Comparison of ENCODE assay signal across 1 cellular context in the genomic region with DNA sequence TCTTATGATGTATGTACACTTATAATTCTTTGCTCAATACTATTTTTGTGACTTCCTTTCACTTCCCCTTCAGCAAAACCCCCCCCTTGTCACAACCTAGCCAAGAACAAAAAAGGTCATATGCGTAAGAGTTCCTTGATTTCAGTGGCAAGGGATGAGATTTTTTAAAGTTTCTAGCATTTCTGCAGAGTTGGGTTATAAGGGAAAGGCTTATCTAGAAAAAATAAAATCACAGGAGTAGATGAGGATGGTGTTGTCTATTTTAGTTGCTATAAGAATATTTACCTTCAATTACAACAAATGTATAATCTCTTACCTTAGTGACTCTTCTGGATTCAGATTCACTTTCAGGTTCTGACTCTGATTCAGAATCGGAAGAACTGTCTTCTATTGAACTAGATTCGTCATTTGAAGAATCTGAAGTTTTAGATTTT.
A peak's percentile ranks its signal among the peaks of the same experiment; 100 is the strongest.
TF ChIP-seq lines count a peak whose summit lies in the region.

No MANE protein-coding gene starts in this region.

TF ChIP-seq in GM12878, 131 proteins besides CTCF, POLR2A, EP300 and RAD21 (continued from another document and continues in another):
- TF ChIP-seq, protein P1, sequence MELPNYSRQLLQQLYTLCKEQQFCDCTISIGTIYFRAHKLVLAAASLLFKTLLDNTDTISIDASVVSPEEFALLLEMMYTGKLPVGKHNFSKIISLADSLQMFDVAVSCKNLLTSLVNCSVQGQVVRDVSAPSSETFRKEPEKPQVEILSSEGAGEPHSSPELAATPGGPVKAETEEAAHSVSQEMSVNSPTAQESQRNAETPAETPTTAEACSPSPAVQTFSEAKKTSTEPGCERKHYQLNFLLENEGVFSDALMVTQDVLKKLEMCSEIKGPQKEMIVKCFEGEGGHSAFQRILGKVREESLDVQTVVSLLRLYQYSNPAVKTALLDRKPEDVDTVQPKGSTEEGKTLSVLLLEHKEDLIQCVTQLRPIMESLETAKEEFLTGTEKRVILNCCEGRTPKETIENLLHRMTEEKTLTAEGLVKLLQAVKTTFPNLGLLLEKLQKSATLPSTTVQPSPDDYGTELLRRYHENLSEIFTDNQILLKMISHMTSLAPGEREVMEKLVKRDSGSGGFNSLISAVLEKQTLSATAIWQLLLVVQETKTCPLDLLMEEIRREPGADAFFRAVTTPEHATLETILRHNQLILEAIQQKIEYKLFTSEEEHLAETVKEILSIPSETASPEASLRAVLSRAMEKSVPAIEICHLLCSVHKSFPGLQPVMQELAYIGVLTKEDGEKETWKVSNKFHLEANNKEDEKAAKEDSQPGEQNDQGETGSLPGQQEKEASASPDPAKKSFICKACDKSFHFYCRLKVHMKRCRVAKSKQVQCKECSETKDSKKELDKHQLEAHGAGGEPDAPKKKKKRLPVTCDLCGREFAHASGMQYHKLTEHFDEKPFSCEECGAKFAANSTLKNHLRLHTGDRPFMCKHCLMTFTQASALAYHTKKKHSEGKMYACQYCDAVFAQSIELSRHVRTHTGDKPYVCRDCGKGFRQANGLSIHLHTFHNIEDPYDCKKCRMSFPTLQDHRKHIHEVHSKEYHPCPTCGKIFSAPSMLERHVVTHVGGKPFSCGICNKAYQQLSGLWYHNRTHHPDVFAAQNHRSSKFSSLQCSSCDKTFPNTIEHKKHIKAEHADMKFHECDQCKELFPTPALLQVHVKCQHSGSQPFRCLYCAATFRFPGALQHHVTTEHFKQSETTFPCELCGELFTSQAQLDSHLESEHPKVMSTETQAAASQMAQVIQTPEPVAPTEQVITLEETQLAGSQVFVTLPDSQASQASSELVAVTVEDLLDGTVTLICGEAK (IDR thresholded peaks at IDR 0.05; ENCODE audit: borderline replicate concordance) = no peak
- TF ChIP-seq, protein P2, sequence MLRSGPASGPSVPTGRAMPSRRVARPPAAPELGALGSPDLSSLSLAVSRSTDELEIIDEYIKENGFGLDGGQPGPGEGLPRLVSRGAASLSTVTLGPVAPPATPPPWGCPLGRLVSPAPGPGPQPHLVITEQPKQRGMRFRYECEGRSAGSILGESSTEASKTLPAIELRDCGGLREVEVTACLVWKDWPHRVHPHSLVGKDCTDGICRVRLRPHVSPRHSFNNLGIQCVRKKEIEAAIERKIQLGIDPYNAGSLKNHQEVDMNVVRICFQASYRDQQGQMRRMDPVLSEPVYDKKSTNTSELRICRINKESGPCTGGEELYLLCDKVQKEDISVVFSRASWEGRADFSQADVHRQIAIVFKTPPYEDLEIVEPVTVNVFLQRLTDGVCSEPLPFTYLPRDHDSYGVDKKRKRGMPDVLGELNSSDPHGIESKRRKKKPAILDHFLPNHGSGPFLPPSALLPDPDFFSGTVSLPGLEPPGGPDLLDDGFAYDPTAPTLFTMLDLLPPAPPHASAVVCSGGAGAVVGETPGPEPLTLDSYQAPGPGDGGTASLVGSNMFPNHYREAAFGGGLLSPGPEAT (IDR thresholded peaks at IDR 0.05; ENCODE audit: low read depth) = peak; percentile 78; the same call in 1 of the 2 replicates
- TF ChIP-seq, protein P3, sequence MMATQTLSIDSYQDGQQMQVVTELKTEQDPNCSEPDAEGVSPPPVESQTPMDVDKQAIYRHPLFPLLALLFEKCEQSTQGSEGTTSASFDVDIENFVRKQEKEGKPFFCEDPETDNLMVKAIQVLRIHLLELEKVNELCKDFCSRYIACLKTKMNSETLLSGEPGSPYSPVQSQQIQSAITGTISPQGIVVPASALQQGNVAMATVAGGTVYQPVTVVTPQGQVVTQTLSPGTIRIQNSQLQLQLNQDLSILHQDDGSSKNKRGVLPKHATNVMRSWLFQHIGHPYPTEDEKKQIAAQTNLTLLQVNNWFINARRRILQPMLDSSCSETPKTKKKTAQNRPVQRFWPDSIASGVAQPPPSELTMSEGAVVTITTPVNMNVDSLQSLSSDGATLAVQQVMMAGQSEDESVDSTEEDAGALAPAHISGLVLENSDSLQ (IDR thresholded peaks at IDR 0.05) = no peak
- TF ChIP-seq TCF3 (IDR thresholded peaks at IDR 0.05; ENCODE audit: borderline replicate concordance, insufficient read depth, low read depth, low read length) (no peak), RUNX3 (IDR thresholded peaks at IDR 0.05; ENCODE audit: low read length) (peak; percentile 42; the same call in 1 of the 2 replicates), BCL11A (IDR thresholded peaks at IDR 0.05; ENCODE audit: low read depth, low read length) (peak; percentile 61; the same call in 1 of the 2 replicates), ZNF207 (IDR thresholded peaks at IDR 0.05; ENCODE audit: borderline replicate concordance) (no peak), IKZF2 (IDR thresholded peaks at IDR 0.05) (peak; percentile 37 to 62; a peak in 3 of 4 replicates), MEF2A (IDR thresholded peaks at IDR 0.05; ENCODE audit: insufficient read depth, low read depth, low read length) (peak; percentile 82), PAX8 (IDR thresholded peaks at IDR 0.05) (no peak), PML (IDR thresholded peaks at IDR 0.05; ENCODE audit: low read length) (no peak), STAT3 (IDR thresholded peaks at IDR 0.05; ENCODE audit: low read depth, low read length) (no peak), HDAC6 (IDR thresholded peaks at IDR 0.05; ENCODE audit: unreplicated experiment) (no peak), NRF1 (conservative IDR thresholded peaks at IDR 0.05; ENCODE audit: low read depth, low read length) (no peak), CHD2 (IDR thresholded peaks at IDR 0.05; ENCODE audit: borderline replicate concordance, low read depth, low read length) (no peak), TCF12 (IDR thresholded peaks at IDR 0.05; ENCODE audit: low read depth, low read length) (no peak), GATAD2B (conservative IDR thresholded peaks at IDR 0.05; ENCODE audit: low read depth) (no peak; the same call in 1 of the 2 replicates), POLR2AphosphoS2 (IDR thresholded peaks at IDR 0.05; ENCODE audit: low read depth, low read length) (no peak), CREB1 (IDR thresholded peaks at IDR 0.05; ENCODE audit: low read depth) (no peak), HDGF (IDR thresholded peaks at IDR 0.05) (no peak), SIN3A (IDR thresholded peaks at IDR 0.05; ENCODE audit: low read depth, low read length) (no peak), NFXL1 (IDR thresholded peaks at IDR 0.05; ENCODE audit: borderline replicate concordance) (no peak), DPF2 (IDR thresholded peaks at IDR 0.05) (peak; percentile 68), ZSCAN29 (IDR thresholded peaks at IDR 0.05) (no peak), SMAD5 (IDR thresholded peaks at IDR 0.05; ENCODE audit: low read depth) (no peak), RBBP5 (conservative IDR thresholded peaks at IDR 0.05) (peak; percentile 75; the same call in 1 of the 2 replicates), ZBED1 (IDR thresholded peaks at IDR 0.05; ENCODE audit: borderline replicate concordance) (0 out of 2 replicates have a peak, but pooled peaks have one; percentile 44), BACH1 (IDR thresholded peaks at IDR 0.05; ENCODE audit: borderline replicate concordance) (no peak), CHD1 (IDR thresholded peaks at IDR 0.05; ENCODE audit: low read depth, low read length) (no peak), MYC (IDR thresholded peaks at IDR 0.05; ENCODE audit: insufficient read depth, insufficient read length, insufficient replicate concordance, low read length, severe bottlenecking) (no peak), HCFC1 (IDR thresholded peaks at IDR 0.05; ENCODE audit: low read length) (no peak), RCOR1 (conservative IDR thresholded peaks at IDR 0.05; ENCODE audit: low read depth, low read length) (no peak), NR2C2 (IDR thresholded peaks at IDR 0.05; ENCODE audit: borderline replicate concordance, control insufficient read depth, insufficient read length, low read depth) (no peak), ESRRA (IDR thresholded peaks at IDR 0.05; ENCODE audit: low read length) (no peak), RELA (IDR thresholded peaks at IDR 0.05; ENCODE audit: borderline replicate concordance, partially characterized antibody) (no peak), SIX5 (IDR thresholded peaks at IDR 0.05; ENCODE audit: low read depth, low read length, severe bottlenecking) (no peak), POLR2AphosphoS5 (IDR thresholded peaks at IDR 0.05; ENCODE audit: low read length) (no peak)
- TF ChIP-seq, protein P4, sequence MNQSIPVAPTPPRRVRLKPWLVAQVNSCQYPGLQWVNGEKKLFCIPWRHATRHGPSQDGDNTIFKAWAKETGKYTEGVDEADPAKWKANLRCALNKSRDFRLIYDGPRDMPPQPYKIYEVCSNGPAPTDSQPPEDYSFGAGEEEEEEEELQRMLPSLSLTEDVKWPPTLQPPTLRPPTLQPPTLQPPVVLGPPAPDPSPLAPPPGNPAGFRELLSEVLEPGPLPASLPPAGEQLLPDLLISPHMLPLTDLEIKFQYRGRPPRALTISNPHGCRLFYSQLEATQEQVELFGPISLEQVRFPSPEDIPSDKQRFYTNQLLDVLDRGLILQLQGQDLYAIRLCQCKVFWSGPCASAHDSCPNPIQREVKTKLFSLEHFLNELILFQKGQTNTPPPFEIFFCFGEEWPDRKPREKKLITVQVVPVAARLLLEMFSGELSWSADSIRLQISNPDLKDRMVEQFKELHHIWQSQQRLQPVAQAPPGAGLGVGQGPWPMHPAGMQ (IDR thresholded peaks at IDR 0.05; ENCODE audit: borderline replicate concordance) = no peak
- TF ChIP-seq, protein P5, sequence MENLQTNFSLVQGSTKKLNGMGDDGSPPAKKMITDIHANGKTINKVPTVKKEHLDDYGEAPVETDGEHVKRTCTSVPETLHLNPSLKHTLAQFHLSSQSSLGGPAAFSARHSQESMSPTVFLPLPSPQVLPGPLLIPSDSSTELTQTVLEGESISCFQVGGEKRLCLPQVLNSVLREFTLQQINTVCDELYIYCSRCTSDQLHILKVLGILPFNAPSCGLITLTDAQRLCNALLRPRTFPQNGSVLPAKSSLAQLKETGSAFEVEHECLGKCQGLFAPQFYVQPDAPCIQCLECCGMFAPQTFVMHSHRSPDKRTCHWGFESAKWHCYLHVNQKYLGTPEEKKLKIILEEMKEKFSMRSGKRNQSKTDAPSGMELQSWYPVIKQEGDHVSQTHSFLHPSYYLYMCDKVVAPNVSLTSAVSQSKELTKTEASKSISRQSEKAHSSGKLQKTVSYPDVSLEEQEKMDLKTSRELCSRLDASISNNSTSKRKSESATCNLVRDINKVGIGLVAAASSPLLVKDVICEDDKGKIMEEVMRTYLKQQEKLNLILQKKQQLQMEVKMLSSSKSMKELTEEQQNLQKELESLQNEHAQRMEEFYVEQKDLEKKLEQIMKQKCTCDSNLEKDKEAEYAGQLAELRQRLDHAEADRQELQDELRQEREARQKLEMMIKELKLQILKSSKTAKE (IDR thresholded peaks at IDR 0.05; ENCODE audit: low read depth, poor library complexity, severe bottlenecking) = peak; percentile 55
- TF ChIP-seq, protein P6, sequence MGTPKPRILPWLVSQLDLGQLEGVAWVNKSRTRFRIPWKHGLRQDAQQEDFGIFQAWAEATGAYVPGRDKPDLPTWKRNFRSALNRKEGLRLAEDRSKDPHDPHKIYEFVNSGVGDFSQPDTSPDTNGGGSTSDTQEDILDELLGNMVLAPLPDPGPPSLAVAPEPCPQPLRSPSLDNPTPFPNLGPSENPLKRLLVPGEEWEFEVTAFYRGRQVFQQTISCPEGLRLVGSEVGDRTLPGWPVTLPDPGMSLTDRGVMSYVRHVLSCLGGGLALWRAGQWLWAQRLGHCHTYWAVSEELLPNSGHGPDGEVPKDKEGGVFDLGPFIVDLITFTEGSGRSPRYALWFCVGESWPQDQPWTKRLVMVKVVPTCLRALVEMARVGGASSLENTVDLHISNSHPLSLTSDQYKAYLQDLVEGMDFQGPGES (IDR thresholded peaks at IDR 0.05) = no peak
- TF ChIP-seq, protein P7, sequence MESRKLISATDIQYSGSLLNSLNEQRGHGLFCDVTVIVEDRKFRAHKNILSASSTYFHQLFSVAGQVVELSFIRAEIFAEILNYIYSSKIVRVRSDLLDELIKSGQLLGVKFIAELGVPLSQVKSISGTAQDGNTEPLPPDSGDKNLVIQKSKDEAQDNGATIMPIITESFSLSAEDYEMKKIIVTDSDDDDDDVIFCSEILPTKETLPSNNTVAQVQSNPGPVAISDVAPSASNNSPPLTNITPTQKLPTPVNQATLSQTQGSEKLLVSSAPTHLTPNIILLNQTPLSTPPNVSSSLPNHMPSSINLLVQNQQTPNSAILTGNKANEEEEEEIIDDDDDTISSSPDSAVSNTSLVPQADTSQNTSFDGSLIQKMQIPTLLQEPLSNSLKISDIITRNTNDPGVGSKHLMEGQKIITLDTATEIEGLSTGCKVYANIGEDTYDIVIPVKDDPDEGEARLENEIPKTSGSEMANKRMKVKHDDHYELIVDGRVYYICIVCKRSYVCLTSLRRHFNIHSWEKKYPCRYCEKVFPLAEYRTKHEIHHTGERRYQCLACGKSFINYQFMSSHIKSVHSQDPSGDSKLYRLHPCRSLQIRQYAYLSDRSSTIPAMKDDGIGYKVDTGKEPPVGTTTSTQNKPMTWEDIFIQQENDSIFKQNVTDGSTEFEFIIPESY (IDR thresholded peaks at IDR 0.05) = no peak
- TF ChIP-seq, protein P8, sequence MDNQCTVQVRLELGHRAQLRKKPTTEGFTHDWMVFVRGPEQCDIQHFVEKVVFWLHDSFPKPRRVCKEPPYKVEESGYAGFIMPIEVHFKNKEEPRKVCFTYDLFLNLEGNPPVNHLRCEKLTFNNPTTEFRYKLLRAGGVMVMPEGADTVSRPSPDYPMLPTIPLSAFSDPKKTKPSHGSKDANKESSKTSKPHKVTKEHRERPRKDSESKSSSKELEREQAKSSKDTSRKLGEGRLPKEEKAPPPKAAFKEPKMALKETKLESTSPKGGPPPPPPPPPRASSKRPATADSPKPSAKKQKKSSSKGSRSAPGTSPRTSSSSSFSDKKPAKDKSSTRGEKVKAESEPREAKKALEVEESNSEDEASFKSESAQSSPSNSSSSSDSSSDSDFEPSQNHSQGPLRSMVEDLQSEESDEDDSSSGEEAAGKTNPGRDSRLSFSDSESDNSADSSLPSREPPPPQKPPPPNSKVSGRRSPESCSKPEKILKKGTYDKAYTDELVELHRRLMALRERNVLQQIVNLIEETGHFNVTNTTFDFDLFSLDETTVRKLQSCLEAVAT (IDR thresholded peaks at IDR 0.05) = 0 out of 2 replicates have a peak, but pooled peaks have one; percentile 28
- TF ChIP-seq, protein P9, sequence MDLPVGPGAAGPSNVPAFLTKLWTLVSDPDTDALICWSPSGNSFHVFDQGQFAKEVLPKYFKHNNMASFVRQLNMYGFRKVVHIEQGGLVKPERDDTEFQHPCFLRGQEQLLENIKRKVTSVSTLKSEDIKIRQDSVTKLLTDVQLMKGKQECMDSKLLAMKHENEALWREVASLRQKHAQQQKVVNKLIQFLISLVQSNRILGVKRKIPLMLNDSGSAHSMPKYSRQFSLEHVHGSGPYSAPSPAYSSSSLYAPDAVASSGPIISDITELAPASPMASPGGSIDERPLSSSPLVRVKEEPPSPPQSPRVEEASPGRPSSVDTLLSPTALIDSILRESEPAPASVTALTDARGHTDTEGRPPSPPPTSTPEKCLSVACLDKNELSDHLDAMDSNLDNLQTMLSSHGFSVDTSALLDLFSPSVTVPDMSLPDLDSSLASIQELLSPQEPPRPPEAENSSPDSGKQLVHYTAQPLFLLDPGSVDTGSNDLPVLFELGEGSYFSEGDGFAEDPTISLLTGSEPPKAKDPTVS (IDR thresholded peaks at IDR 0.05; ENCODE audit: low read depth, low read length) = no peak
